In genomic region chr2:236505071-236505470, GRCh38 we compare ENCODE assay signal across 29 cellular contexts.
"Had no signal": no experiment of that assay in that cellular context is flagged by ENCODE, and none has a peak within 500 bp of the region (broad histone marks: within the 10 kb centered on the region; RNA-seq: fewer than 3 reads in every experiment).

No MANE protein-coding gene starts in this region.

- ATAC-seq: activated CD8-positive, alpha-beta T cell treated with anti-CD3 and anti-CD28 coated beads for 36 hours; activated naive CD8-positive, alpha-beta T cell treated with anti-CD3 and anti-CD28 coated beads, Interleukin-2, amount 50 U/mL, for 24 hours; activated T-cell treated with anti-CD3 and anti-CD28 coated beads, Interleukin-2, amount 50 U/mL, for 4 hours; activated T-helper 17 cell treated with anti-CD3 and anti-CD28 coated beads, Interleukin-2, amount 50 U/mL, for 72 hours; body of pancreas; gastroesophageal sphincter; heart right ventricle; T-helper 17 cell had no signal

- H2AFZ ChIP-seq: hepatocyte had no signal

- H3K4me3 Mint-ChIP-seq: activated CD8-positive, alpha-beta T cell treated with anti-CD3 and anti-CD28 coated beads for 36 hours; activated naive CD4-positive, alpha-beta T cell treated with anti-CD3 and anti-CD28 coated beads for 36 hours; activated naive CD4-positive, alpha-beta T cell treated with anti-CD3 and anti-CD28 coated beads, Interleukin-2, amount 50 U/mL, for 24 hours; activated naive CD8-positive, alpha-beta T cell treated with anti-CD3 and anti-CD28 coated beads for 36 hours; activated naive CD8-positive, alpha-beta T cell treated with anti-CD3 and anti-CD28 coated beads, Interleukin-2, amount 50 U/mL, for 24 hours; activated T-cell treated with anti-CD3 and anti-CD28 coated beads, Interleukin-2, amount 50 U/mL, for 4 hours; activated T-helper 17 cell treated with anti-CD3 and anti-CD28 coated beads, Interleukin-2, amount 50 U/mL, for 72 hours; T-helper 17 cell; T-helper 2 cell treated with Interferon-gamma antibody and Interleukin-4, amounts not matched to agents 5 μg/mL and 100 μg/mL, for 36 hours had no signal

- H3K4me3 ChIP-seq: body of pancreas, colonic mucosa, gastroesophageal sphincter, heart right ventricle, hepatocyte had no signal

- H3K9me3 ChIP-seq: body of pancreas, colonic mucosa, gastroesophageal sphincter, heart right ventricle had no signal

- H3K36me3 ChIP-seq: colonic mucosa, gastroesophageal sphincter, heart right ventricle had no signal

- H3K27ac ChIP-seq: body of pancreas, colonic mucosa, epithelial cell of prostate, gastroesophageal sphincter, heart right ventricle, hepatocyte had no signal

- H3K4me1 ChIP-seq: body of pancreas, colonic mucosa had no signal

- H3K9me3 Mint-ChIP-seq: activated CD8-positive, alpha-beta T cell treated with anti-CD3 and anti-CD28 coated beads for 36 hours; activated naive CD4-positive, alpha-beta T cell treated with anti-CD3 and anti-CD28 coated beads for 36 hours; activated naive CD4-positive, alpha-beta T cell treated with anti-CD3 and anti-CD28 coated beads, Interleukin-2, amount 50 U/mL, for 24 hours; activated naive CD8-positive, alpha-beta T cell treated with anti-CD3 and anti-CD28 coated beads, Interleukin-2, amount 50 U/mL, for 24 hours; activated T-cell treated with anti-CD3 and anti-CD28 coated beads, Interleukin-2, amount 50 U/mL, for 4 hours; activated T-helper 17 cell treated with anti-CD3 and anti-CD28 coated beads, Interleukin-2, amount 50 U/mL, for 72 hours; T-helper 2 cell treated with Interferon-gamma antibody and Interleukin-4, amounts not matched to agents 5 μg/mL and 100 μg/mL, for 36 hours had no signal

- H3K4me2 ChIP-seq: hepatocyte had no signal

- H3K27me3 ChIP-seq: body of pancreas, colonic mucosa, hepatocyte had no signal

- H3K27ac Mint-ChIP-seq: activated CD8-positive, alpha-beta T cell treated with anti-CD3 and anti-CD28 coated beads for 36 hours; activated naive CD4-positive, alpha-beta T cell treated with anti-CD3 and anti-CD28 coated beads for 36 hours; activated naive CD4-positive, alpha-beta T cell treated with anti-CD3 and anti-CD28 coated beads, Interleukin-2, amount 50 U/mL, for 24 hours; activated naive CD8-positive, alpha-beta T cell treated with anti-CD3 and anti-CD28 coated beads for 36 hours; activated naive CD8-positive, alpha-beta T cell treated with anti-CD3 and anti-CD28 coated beads, Interleukin-2, amount 50 U/mL, for 24 hours; activated T-helper 17 cell treated with anti-CD3 and anti-CD28 coated beads, Interleukin-2, amount 50 U/mL, for 72 hours; T-helper 17 cell; T-helper 2 cell treated with Interferon-gamma antibody and Interleukin-4, amounts not matched to agents 5 μg/mL and 100 μg/mL, for 36 hours had no signal

- H3K36me3 Mint-ChIP-seq: activated naive CD4-positive, alpha-beta T cell treated with anti-CD3 and anti-CD28 coated beads, Interleukin-2, amount 50 U/mL, for 24 hours; activated naive CD8-positive, alpha-beta T cell treated with anti-CD3 and anti-CD28 coated beads for 36 hours had no signal

- DNase-seq: activated CD4-positive, alpha-beta T cell treated with anti-CD3 and anti-CD28 coated beads for 4 hours; activated CD4-positive, alpha-beta T cell treated with anti-CD3 and anti-CD28 coated beads, Interleukin-2, amount 50 U/mL, for 1 hour; activated CD4-positive, alpha-beta T cell treated with anti-CD3 and anti-CD28 coated beads, Interleukin-2, amount 50 U/mL, for 48 hours; activated CD4-positive, CD25-positive, alpha-beta regulatory T cell; activated CD4-positive, CD25-positive, alpha-beta regulatory T cell treated with anti-CD3 and anti-CD28 coated beads, Interleukin-2, amount 50 U/mL, for 72 hours; activated CD8-positive, alpha-beta memory T cell treated with anti-CD3 and anti-CD28 coated beads for 24 hours; activated CD8-positive, alpha-beta T cell treated with anti-CD3 and anti-CD28 coated beads for 36 hours; activated effector memory CD4-positive, alpha-beta T cell treated with Interleukin-2 at 50 U/mL for 16 hours; activated naive CD4-positive, alpha-beta T cell treated with anti-CD3 and anti-CD28 coated beads for 36 hours; activated naive CD8-positive, alpha-beta T cell treated with anti-CD3 and anti-CD28 coated beads for 36 hours; activated naive CD8-positive, alpha-beta T cell treated with anti-CD3 and anti-CD28 coated beads, Interleukin-2, amount 50 U/mL, for 24 hours; activated T-cell treated with anti-CD3 and anti-CD28 coated beads, Interleukin-2, amount 50 U/mL, for 4 hours; amniotic stem cell; anterior cingulate cortex; body of pancreas; caudate nucleus; colonic mucosa; effector CD8-positive, alpha-beta T cell; foreskin melanocyte; heart right ventricle; T-helper 1 cell; T-helper 17 cell; T1000 had no signal
